ENCODE assay signal across 26 cellular contexts in genomic region chr6:119821380-119821779, GRCh38.
"Had no signal": no experiment of that assay in that cellular context is flagged by ENCODE, and none has a peak within 500 bp of the region (broad histone marks: within the 10 kb centered on the region; RNA-seq: fewer than 3 reads in every experiment).

No MANE protein-coding gene starts in this region.

- FAIRE-seq: TTC549 had no signal

- H3K27me3 Mint-ChIP-seq: activated CD4-positive, alpha-beta T cell treated with anti-CD3 and anti-CD28 coated beads, Interleukin-2, amount 10 ng/mL, durations not matched to agents 24 days and 14 days; activated CD8-positive, alpha-beta T cell treated with anti-CD3 and anti-CD28 coated beads for 36 hours had no signal

- H3K4me1 ChIP-seq: ascending aorta, Peyer's patch, SJSA1 had no signal

- H3K27ac Mint-ChIP-seq: activated CD4-positive, alpha-beta T cell treated with anti-CD3 and anti-CD28 coated beads, Interleukin-2, amount 10 ng/mL, durations not matched to agents 24 days and 14 days; activated CD8-positive, alpha-beta T cell treated with anti-CD3 and anti-CD28 coated beads for 36 hours; activated naive CD4-positive, alpha-beta T cell treated with anti-CD3 and anti-CD28 coated beads, Interleukin-2, amount 50 U/mL, for 24 hours; activated naive CD8-positive, alpha-beta T cell treated with anti-CD3 and anti-CD28 coated beads, Interleukin-2, amount 10 ng/mL, durations not matched to agents 7 days and 5 days; activated T-cell treated with anti-CD3 and anti-CD28 coated beads, Interleukin-2, amount 50 U/mL, for 72 hours; activated T-helper 2 cell treated with anti-CD3 and anti-CD28 coated beads, Interferon-gamma antibody, Interleukin-2, Interleukin-4, amounts not matched to agents 10 μg/mL and 5 μg/mL and 100 μg/mL, durations not matched to agents 14 hours and 24 hours and 36 hours; T-helper 1 cell treated with Interleukin-12 subunit alpha and Interleukin-12 subunit beta and Interleukin-4 antibody, amounts not matched to agents 30 μg/mL and 1 μg/mL, for 36 hours; T-helper 2 cell treated with Interferon-gamma antibody and Interleukin-4, amounts not matched to agents 5 μg/mL and 100 μg/mL, for 36 hours had no signal

- ATAC-seq: activated CD8-positive, alpha-beta T cell treated with anti-CD3 and anti-CD28 coated beads for 36 hours; activated T-cell treated with anti-CD3 and anti-CD28 coated beads, Interleukin-2, amount 50 U/mL, for 72 hours had no signal

- H3K4me1 Mint-ChIP-seq: activated CD4-positive, alpha-beta T cell treated with anti-CD3 and anti-CD28 coated beads, Interleukin-2, amount 10 ng/mL, durations not matched to agents 24 days and 14 days; activated naive CD4-positive, alpha-beta T cell treated with anti-CD3 and anti-CD28 coated beads, Interleukin-2, amount 50 U/mL, for 24 hours; activated naive CD8-positive, alpha-beta T cell treated with anti-CD3 and anti-CD28 coated beads, Interleukin-2, amount 10 ng/mL, durations not matched to agents 7 days and 5 days had no signal

- H3K9me3 ChIP-seq: ascending aorta, Peyer's patch, SJSA1, SK-N-SH had no signal

- H3K27me3 ChIP-seq: ascending aorta, Peyer's patch, SJSA1 had no signal

- DNase-seq: activated CD4-positive, alpha-beta T cell treated with anti-CD3 and anti-CD28 coated beads, Interleukin-2, amount 10 ng/mL, durations not matched to agents 24 days and 14 days; activated CD4-positive, alpha-beta T cell treated with anti-CD3 and anti-CD28 coated beads, Interleukin-2, amount 50 U/mL, for 4 hours; activated CD8-positive, alpha-beta T cell treated with anti-CD3 and anti-CD28 coated beads for 36 hours; activated gamma-delta T cell; activated naive CD4-positive, alpha-beta T cell treated with Interleukin-2 at 50 U/mL for 16 hours; activated naive CD8-positive, alpha-beta T cell treated with anti-CD3 and anti-CD28 coated beads, Interleukin-2, amount 10 ng/mL, durations not matched to agents 7 days and 5 days; activated T-cell treated with anti-CD3 and anti-CD28 coated beads, Interleukin-2, amount 50 U/mL, for 1 hour; activated T-cell treated with anti-CD3 and anti-CD28 coated beads, Interleukin-2, amount 50 U/mL, for 72 hours; amygdala; NCI-H1092 treated with DMSO at 0.1 percent for 48 hours; NCI-H1436; NCI-H1694; NCI-H2081; NCI-H345; NCI-H82; Peyer's patch; RPMI8226; SHP77 treated with DMSO at 0.1 percent for 48 hours; SK-N-SH had no signal

- H3K27ac ChIP-seq: ascending aorta, Peyer's patch, SJSA1 had no signal

- H3K4me3 Mint-ChIP-seq: activated CD4-positive, alpha-beta T cell treated with anti-CD3 and anti-CD28 coated beads, Interleukin-2, amount 10 ng/mL, durations not matched to agents 24 days and 14 days; activated CD8-positive, alpha-beta T cell treated with anti-CD3 and anti-CD28 coated beads for 36 hours; activated naive CD4-positive, alpha-beta T cell treated with anti-CD3 and anti-CD28 coated beads, Interleukin-2, amount 50 U/mL, for 24 hours; activated naive CD8-positive, alpha-beta T cell treated with anti-CD3 and anti-CD28 coated beads, Interleukin-2, amount 10 ng/mL, durations not matched to agents 7 days and 5 days; activated T-cell treated with anti-CD3 and anti-CD28 coated beads, Interleukin-2, amount 50 U/mL, for 72 hours; T-helper 1 cell treated with Interleukin-12 subunit alpha and Interleukin-12 subunit beta and Interleukin-4 antibody, amounts not matched to agents 30 μg/mL and 1 μg/mL, for 36 hours; T-helper 2 cell treated with Interferon-gamma antibody and Interleukin-4, amounts not matched to agents 5 μg/mL and 100 μg/mL, for 36 hours had no signal

- H3K9me3 Mint-ChIP-seq: activated CD4-positive, alpha-beta T cell treated with anti-CD3 and anti-CD28 coated beads, Interleukin-2, amount 10 ng/mL, durations not matched to agents 24 days and 14 days; activated CD8-positive, alpha-beta T cell treated with anti-CD3 and anti-CD28 coated beads for 36 hours; activated naive CD4-positive, alpha-beta T cell treated with anti-CD3 and anti-CD28 coated beads, Interleukin-2, amount 50 U/mL, for 24 hours; activated naive CD8-positive, alpha-beta T cell treated with anti-CD3 and anti-CD28 coated beads, Interleukin-2, amount 10 ng/mL, durations not matched to agents 7 days and 5 days; activated T-cell treated with anti-CD3 and anti-CD28 coated beads, Interleukin-2, amount 50 U/mL, for 72 hours; activated T-helper 2 cell treated with anti-CD3 and anti-CD28 coated beads, Interferon-gamma antibody, Interleukin-2, Interleukin-4, amounts not matched to agents 10 μg/mL and 5 μg/mL and 100 μg/mL, durations not matched to agents 14 hours and 24 hours and 36 hours; T-helper 1 cell treated with Interleukin-12 subunit alpha and Interleukin-12 subunit beta and Interleukin-4 antibody, amounts not matched to agents 30 μg/mL and 1 μg/mL, for 36 hours; T-helper 2 cell treated with Interferon-gamma antibody and Interleukin-4, amounts not matched to agents 5 μg/mL and 100 μg/mL, for 36 hours had no signal

- H3K36me3 ChIP-seq: ascending aorta, Peyer's patch, SJSA1 had no signal

- H3K4me3 ChIP-seq: ascending aorta, Peyer's patch, SJSA1 had no signal

- H3K36me3 Mint-ChIP-seq: activated naive CD4-positive, alpha-beta T cell treated with anti-CD3 and anti-CD28 coated beads, Interleukin-2, amount 50 U/mL, for 24 hours; activated naive CD8-positive, alpha-beta T cell treated with anti-CD3 and anti-CD28 coated beads, Interleukin-2, amount 10 ng/mL, durations not matched to agents 7 days and 5 days had no signal
